8 cellular contexts compared by ENCODE assay signal in the genomic region with DNA sequence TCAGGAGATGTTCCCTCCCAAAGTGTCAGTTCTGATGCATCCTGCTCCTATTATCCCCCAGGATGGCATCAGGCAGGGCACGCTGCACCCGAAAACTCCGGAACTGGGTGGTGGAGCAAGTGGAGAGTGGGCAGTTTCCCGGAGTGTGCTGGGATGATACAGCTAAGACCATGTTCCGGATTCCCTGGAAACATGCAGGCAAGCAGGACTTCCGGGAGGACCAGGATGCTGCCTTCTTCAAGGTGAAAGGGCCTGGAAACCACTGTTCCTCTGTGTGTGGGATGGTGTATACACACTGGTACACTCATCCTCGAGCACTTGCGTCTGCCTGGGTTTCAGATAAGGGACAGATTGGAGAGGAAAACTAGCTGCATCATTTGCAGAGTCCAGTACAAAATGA. TPM values are rescaled to one million over a fixed set of nuclear protein-coding genes. Genes with fewer than 3 reads are reported as not detected.
DNase-seq lines count a peak whose midpoint lies in the region; ATAC-seq and TF ChIP-seq lines count a peak whose summit lies in the region.

No MANE protein-coding gene starts in this region.

- POLR2A ChIA-PET in activated CD4-positive, alpha-beta memory T cell treated with anti-CD3 and anti-CD28 coated beads, Interleukin-2, amount 10 ng/mL, durations not matched to agents 7 days and 5 days (lab: Charles Lee): interaction anchor here (0.7 to 18.6 kb wide), 39 partner anchors 18 to 1155 kb away, joined by 3 to 652 read pairs (median 8); partner anchors contain the start of genes CARMIL3, CBLN3, CHMP4A and CIDEB

- CTCF ChIA-PET in activated CD4-positive, alpha-beta memory T cell treated with anti-CD3 and anti-CD28 coated beads, Interleukin-2, amount 10 ng/mL, durations not matched to agents 7 days and 5 days (lab: Charles Lee): interaction anchor here (0.8 to 3.4 kb wide), 21 partner anchors 11 to 145 kb away, joined by 3 to 76 read pairs (median 12); partner anchors contain the start of genes CHMP4A, CIDEB, DCAF11 and EMC9

- H3K4me1 Mint-ChIP-seq in activated CD4-positive, alpha-beta memory T cell treated with anti-CD3 and anti-CD28 coated beads, Interleukin-2, amount 10 ng/mL, durations not matched to agents 7 days and 5 days: peaks cover 60% of the 10 kb centered on the region

- peaks cover 69% of the 10 kb centered on the region for H3K36me3 ChIP-seq in skeletal muscle satellite cell (ENCODE audit: insufficient read depth, low read length)

- peak overlapping the region; percentile 84 for H3K9ac ChIP-seq in skeletal muscle satellite cell (ENCODE audit: low read depth, low read length)

- H3K27me3 ChIP-seq in foreskin keratinocyte (no peaks in the 10 kb centered on the region), skeletal muscle satellite cell (ENCODE audit: control insufficient read depth, insufficient read depth, low read length) (no peaks in the 10 kb centered on the region)

- peaks cover 91% of the 10 kb centered on the region for H3K36me3 Mint-ChIP-seq in activated CD4-positive, alpha-beta memory T cell treated with anti-CD3 and anti-CD28 coated beads, Interleukin-2, amount 10 ng/mL, durations not matched to agents 7 days and 5 days (ENCODE audit: low read depth)

- H3K27me3 Mint-ChIP-seq in activated CD4-positive, alpha-beta memory T cell treated with anti-CD3 and anti-CD28 coated beads, Interleukin-2, amount 10 ng/mL, durations not matched to agents 7 days and 5 days: no peaks in the 10 kb centered on the region

- no peaks in the 10 kb centered on the region for H3K9me3 ChIP-seq in skeletal muscle satellite cell (replicated peaks; ENCODE audit: low read length)

- peak overlapping the region; percentile 89 for H3K4me3 ChIP-seq in GM08714 (ENCODE audit: low read length)
- peak overlapping the region; percentile 76 for H3K4me3 ChIP-seq in skeletal muscle satellite cell (ENCODE audit: low read length)

- H3K4me3 Mint-ChIP-seq in activated CD4-positive, alpha-beta memory T cell treated with anti-CD3 and anti-CD28 coated beads, Interleukin-2, amount 10 ng/mL, durations not matched to agents 7 days and 5 days: peak overlapping the region; percentile 100

- TF ChIP-seq CTCF in foreskin keratinocyte (conservative IDR thresholded peaks at IDR 0.05): no peak

- H3K4me2 ChIP-seq in skeletal muscle satellite cell (ENCODE audit: low read length): peak overlapping the region; percentile 93

- peak overlapping the region; percentile 100 for H3K27ac Mint-ChIP-seq in activated CD4-positive, alpha-beta memory T cell treated with anti-CD3 and anti-CD28 coated beads, Interleukin-2, amount 10 ng/mL, durations not matched to agents 7 days and 5 days

- no peak for ATAC-seq in foreskin keratinocyte
- ATAC-seq in GM21529 (IDR thresholded peaks at IDR 0.05; ENCODE audit: unreplicated experiment): no peak

- peak; percentile 27 for DNase-seq in activated CD4-positive, alpha-beta memory T cell treated with anti-CD3 and anti-CD28 coated beads, Interleukin-2, amount 10 ng/mL, durations not matched to agents 7 days and 5 days
- no peak for DNase-seq in foreskin keratinocyte
- no peak for DNase-seq in ecto neural progenitor cell (ENCODE audit: low spot score)
- DNase-seq in NCI-H128 (lab: John Stamatoyannopoulos, UW; ENCODE audit: unreplicated experiment): no peak
- no peak for DNase-seq in foreskin melanocyte

- H3K27ac ChIP-seq in foreskin keratinocyte: peak overlapping the region; percentile 97

- H3K4me1 ChIP-seq in foreskin keratinocyte: peaks cover 8% of the 10 kb centered on the region
- peaks cover 17% of the 10 kb centered on the region for H3K4me1 ChIP-seq in skeletal muscle satellite cell (ENCODE audit: control insufficient read depth, insufficient read depth, low read length)

- no peaks in the 10 kb centered on the region for H3K9me3 Mint-ChIP-seq in activated CD4-positive, alpha-beta memory T cell treated with anti-CD3 and anti-CD28 coated beads, Interleukin-2, amount 10 ng/mL, durations not matched to agents 7 days and 5 days

RNA-seq across cellular contexts. Expression of gene IRF9, which starts 1.0 kb away (rescaled TPM):
- 100 to 1,000 TPM; 262 to 267 TPM for total RNA-seq in activated CD4-positive, alpha-beta memory T cell treated with anti-CD3 and anti-CD28 coated beads, Interleukin-2, amount 10 ng/mL, durations not matched to agents 7 days and 5 days
- 128 and 137 TPM in 2 replicates for total RNA-seq in foreskin keratinocyte
- polyA plus RNA-seq in foreskin keratinocyte: 99.0 and 108 TPM in 2 replicates
- 23.1 and 35.2 TPM in 2 replicates for total RNA-seq in skeletal muscle satellite cell (2012; rRNA removed)

RNA-seq across cellular contexts. Expression of gene REC8, which starts 9.8 kb away (rescaled TPM):
- total RNA-seq in activated CD4-positive, alpha-beta memory T cell treated with anti-CD3 and anti-CD28 coated beads, Interleukin-2, amount 10 ng/mL, durations not matched to agents 7 days and 5 days: 10 to 100 TPM; 48.0 to 51.9 TPM
- 5.2 and 6.1 TPM in 2 replicates for total RNA-seq in foreskin keratinocyte
- 6.3 and 6.5 TPM in 2 replicates for polyA plus RNA-seq in foreskin keratinocyte
- 0.87 and 1.0 TPM in 2 replicates for total RNA-seq in skeletal muscle satellite cell (2012; rRNA removed)

RNA-seq across cellular contexts. Expression of gene RNF31, which starts 14.8 kb away (rescaled TPM):
- total RNA-seq in activated CD4-positive, alpha-beta memory T cell treated with anti-CD3 and anti-CD28 coated beads, Interleukin-2, amount 10 ng/mL, durations not matched to agents 7 days and 5 days: 100 to 1,000 TPM; 122 to 129 TPM
- total RNA-seq in foreskin keratinocyte: 49.2 and 54.1 TPM in 2 replicates
- 42.3 and 43.7 TPM in 2 replicates for polyA plus RNA-seq in foreskin keratinocyte
- total RNA-seq in skeletal muscle satellite cell (2012; rRNA removed): 38.7 and 40.6 TPM in 2 replicates

RNA-seq across cellular contexts. Expression of gene PSME2, which starts 15.7 kb away (rescaled TPM):
- total RNA-seq in activated CD4-positive, alpha-beta memory T cell treated with anti-CD3 and anti-CD28 coated beads, Interleukin-2, amount 10 ng/mL, durations not matched to agents 7 days and 5 days: 100 to 1,000 TPM; 395 to 405 TPM
- 219 and 237 TPM in 2 replicates for total RNA-seq in foreskin keratinocyte
- 309 and 342 TPM in 2 replicates for polyA plus RNA-seq in foreskin keratinocyte
- total RNA-seq in skeletal muscle satellite cell (2012; rRNA removed): 79.9 and 122 TPM in 2 replicates

RNA-seq across cellular contexts. Expression of gene EMC9, which starts 20.7 kb away (rescaled TPM):
- 10 to 100 TPM; 45.0 to 51.7 TPM for total RNA-seq in activated CD4-positive, alpha-beta memory T cell treated with anti-CD3 and anti-CD28 coated beads, Interleukin-2, amount 10 ng/mL, durations not matched to agents 7 days and 5 days
- 22.2 and 23.2 TPM in 2 replicates for total RNA-seq in foreskin keratinocyte
- 39.5 and 43.5 TPM in 2 replicates for polyA plus RNA-seq in foreskin keratinocyte
- 13.8 and 16.5 TPM in 2 replicates for total RNA-seq in skeletal muscle satellite cell (2012; rRNA removed)
